Comparison of ENCODE assay signal across 19 cellular contexts in genomic region chr11:46114378-46114777, GRCh38. TPM values are rescaled to one million over a fixed set of nuclear protein-coding genes. Genes with fewer than 3 reads are reported as not detected.
DNase-seq lines count a peak whose midpoint lies in the region; ATAC-seq, FAIRE-seq and TF ChIP-seq lines count a peak whose summit lies in the region.
"Had no signal": no experiment of that assay in that cellular context is flagged by ENCODE, and none has a peak within 500 bp of the region (broad histone marks: within the 10 kb centered on the region; RNA-seq: fewer than 3 reads in every experiment).

No MANE protein-coding gene starts in this region.

- H3K27me3 ChIP-seq in CD4-positive, alpha-beta T cell (ENCODE audit: control insufficient read depth, insufficient read depth, low read length), result no peaks in the 10 kb centered on the region
- no peaks in the 10 kb centered on the region for H3K27me3 ChIP-seq in HUES64 (ENCODE audit: insufficient read depth, low read length)

- peaks cover 5% of the 10 kb centered on the region for H3K36me3 Mint-ChIP-seq in CD4-positive, alpha-beta T cell (ENCODE audit: low read depth)
- H3K36me3 Mint-ChIP-seq in brain, result no peaks in the 10 kb centered on the region
- H3K36me3 Mint-ChIP-seq in natural killer cell treated with Interleukin-12 subunit alpha and Interleukin-12 subunit beta and Interleukin-15 and Interleukin-18, amount 100 ng/mL, for 72 hours, result peaks cover 4% of the 10 kb centered on the region

- H3K4me1 Mint-ChIP-seq in CD4-positive, alpha-beta T cell (ENCODE audit: low read depth), result peaks cover 66% of the 10 kb centered on the region
- H3K4me1 Mint-ChIP-seq in brain, result peaks cover 88% of the 10 kb centered on the region
- H3K4me1 Mint-ChIP-seq in natural killer cell treated with Interleukin-12 subunit alpha and Interleukin-12 subunit beta and Interleukin-15 and Interleukin-18, amount 100 ng/mL, for 72 hours (ENCODE audit: low read depth in 2 of 2), result peaks cover 30 to 52% of the 10 kb centered on the region in 2 donors

- no peaks in the 10 kb centered on the region for H3K9me3 Mint-ChIP-seq in CD4-positive, alpha-beta T cell
- H3K9me3 Mint-ChIP-seq in brain, result no peaks in the 10 kb centered on the region
- no peaks in the 10 kb centered on the region for H3K9me3 Mint-ChIP-seq in natural killer cell treated with Interleukin-12 subunit alpha and Interleukin-12 subunit beta and Interleukin-15 and Interleukin-18, amount 100 ng/mL, for 72 hours
- H3K9me3 Mint-ChIP-seq: activated CD4-positive, alpha-beta memory T cell treated with anti-CD3 and anti-CD28 coated beads for 36 hours; stimulated activated naive CD8-positive, alpha-beta T cell treated with anti-CD3 and anti-CD28 coated beads, Interleukin-15, Interleukin-2, amounts not matched to agents 100 ng/mL and 50 ng/mL, for 24 hours had no signal

- H3K4me1 ChIP-seq in HUES64 (ENCODE audit: insufficient read depth, low read length) (peaks cover 17% of the 10 kb centered on the region), kidney (ENCODE audit: control insufficient read depth in 1 of 2, insufficient read depth in 1 of 2, low read depth in 1 of 2, low read length in 2 of 2) (peaks cover 4 to 10% of the 10 kb centered on the region in 2 donors)

- POLR2A ChIA-PET in CD4-positive, alpha-beta T cell (lab: Charles Lee), result no interaction called here

- FAIRE-seq in kidney (lab: Jason Lieb, UNC), result no peak
- FAIRE-seq: islet of Langerhans had no signal

- DNase-seq in CD4-positive, alpha-beta T cell, result no peak
- no peak for DNase-seq in natural killer cell treated with Interleukin-12 subunit alpha and Interleukin-12 subunit beta and Interleukin-15 and Interleukin-18, amount 100 ng/mL, for 72 hours (ENCODE audit: low spot score)
- no peak for DNase-seq in activated CD4-positive, alpha-beta T cell treated with anti-CD3 and anti-CD28 coated beads for 4 hours
- DNase-seq in activated gamma-delta T cell treated with Interleukin-2 at 50 U/mL for 16 hours, result no peak
- no peak for DNase-seq in kidney
- DNase-seq: activated CD4-positive, alpha-beta memory T cell treated with anti-CD3 and anti-CD28 coated beads for 36 hours; effector memory CD4-positive, alpha-beta T cell; H7; NCI-H1048; NCI-H2081 treated with DMSO at 0.1 percent for 48 hours; NCI-H510A treated with DMSO at 0.1 percent for 48 hours; SHP77; stimulated activated CD4-positive, alpha-beta T cell treated with anti-CD3 and anti-CD28 coated beads, Interleukin-15, amount 100 ng/mL, for 24 hours; T-helper 1 cell had no signal

- H3K27ac ChIP-seq in CD4-positive, alpha-beta T cell (ENCODE audit: low read depth, low read length), result no peak overlapping the region
- H3K27ac ChIP-seq in HUES64 (ENCODE audit: low read depth, low read length) (peak overlapping the region; percentile 29; the same call in 1 of the 2 replicates), kidney (ENCODE audit: low read depth in 2 of 2, low read length in 2 of 2) (no peak overlapping the region)

- no peak for TF ChIP-seq CTCF in CD4-positive, alpha-beta T cell (IDR thresholded peaks at IDR 0.05)
- TF ChIP-seq CTCF in brain (conservative IDR thresholded peaks at IDR 0.05) (no peak), kidney (IDR thresholded peaks at IDR 0.05; ENCODE audit: borderline replicate concordance, extremely low read depth, insufficient read depth) (no peak)

- no peaks in the 10 kb centered on the region for H3K27me3 Mint-ChIP-seq in CD4-positive, alpha-beta T cell
- H3K27me3 Mint-ChIP-seq in brain, result peaks cover 1% of the 10 kb centered on the region
- no peaks in the 10 kb centered on the region for H3K27me3 Mint-ChIP-seq in natural killer cell treated with Interleukin-12 subunit alpha and Interleukin-12 subunit beta and Interleukin-15 and Interleukin-18, amount 100 ng/mL, for 72 hours
- H3K27me3 Mint-ChIP-seq: activated CD4-positive, alpha-beta memory T cell treated with anti-CD3 and anti-CD28 coated beads for 36 hours; stimulated activated naive CD8-positive, alpha-beta T cell treated with anti-CD3 and anti-CD28 coated beads, Interleukin-15, Interleukin-2, amounts not matched to agents 100 ng/mL and 50 ng/mL, for 24 hours had no signal

- H3K4me3 ChIP-seq in HUES64 (ENCODE audit: low read length) (no peak overlapping the region), kidney (ENCODE audit: low read length in 2 of 2) (no peak overlapping the region)

- no peak overlapping the region for H3K4me3 Mint-ChIP-seq in CD4-positive, alpha-beta T cell
- H3K4me3 Mint-ChIP-seq in brain, result peak overlapping the region in 4 of 5 experiments; percentile 5 to 90 (median 20)
- H3K4me3 Mint-ChIP-seq in natural killer cell treated with Interleukin-12 subunit alpha and Interleukin-12 subunit beta and Interleukin-15 and Interleukin-18, amount 100 ng/mL, for 72 hours, result no peak overlapping the region
- H3K4me3 Mint-ChIP-seq: activated CD4-positive, alpha-beta memory T cell treated with anti-CD3 and anti-CD28 coated beads for 36 hours; stimulated activated naive CD8-positive, alpha-beta T cell treated with anti-CD3 and anti-CD28 coated beads, Interleukin-15, Interleukin-2, amounts not matched to agents 100 ng/mL and 50 ng/mL, for 24 hours had no signal

- CTCF ChIA-PET in CD4-positive, alpha-beta T cell (lab: Charles Lee), result no interaction called here

- H3K36me3 ChIP-seq in HUES64 (ENCODE audit: insufficient read depth, low read length) (no peaks in the 10 kb centered on the region), kidney (ENCODE audit: control insufficient read depth in 1 of 2, insufficient read depth in 2 of 2, low read length in 2 of 2) (no peaks in the 10 kb centered on the region)

- ATAC-seq in CD4-positive, alpha-beta T cell (ENCODE audit: poor library complexity), result no peak
- no peak for ATAC-seq in natural killer cell treated with Interleukin-12 subunit alpha and Interleukin-12 subunit beta and Interleukin-15 and Interleukin-18, amount 100 ng/mL, for 72 hours
- ATAC-seq in esophagus mucosa, result no peak

- H3K27ac Mint-ChIP-seq in CD4-positive, alpha-beta T cell, result peak overlapping the region; percentile 85
- H3K27ac Mint-ChIP-seq in brain, result peak overlapping the region in 3 of 5 experiments; percentile 1 to 90 (median 28)
- H3K27ac Mint-ChIP-seq in natural killer cell treated with Interleukin-12 subunit alpha and Interleukin-12 subunit beta and Interleukin-15 and Interleukin-18, amount 100 ng/mL, for 72 hours, result peak overlapping the region; percentile 77 to 96

- no peaks in the 10 kb centered on the region for H3K9me3 ChIP-seq in CD4-positive, alpha-beta T cell (ENCODE audit: control insufficient read depth, low read length)
- H3K9me3 ChIP-seq in HUES64 (ENCODE audit: insufficient read depth, low read depth, low read length), result no peaks in the 10 kb centered on the region
- no peaks in the 10 kb centered on the region for H3K9me3 ChIP-seq in kidney (ENCODE audit: control insufficient read depth in 1 of 2, low read length in 2 of 2)

- WGBS in HUES64, result 94% methylated on average over 4 of the region's 4 CpGs

- no peak overlapping the region for H3K9ac ChIP-seq in HUES64 (ENCODE audit: low read depth, low read length)
- no peak overlapping the region for H3K9ac ChIP-seq in kidney (ENCODE audit: low read length in 2 of 2)

- intact Hi-C loops in CD4-positive, alpha-beta T cell (cut with DNase I, micrococcal nuclease), result loop anchor here in 1 of 2 experiments (5.0 to 10.0 kb wide), 3 partner anchors 478 to 1310 kb away; partner anchors contain the start of genes AMBRA1 and PSMC3
- intact Hi-C loops in kidney (cut with DNase I), result no loop called here

RNA-seq across cellular contexts. Expression of gene PHF21A, which starts 6.9 kb away (rescaled TPM):
- 10 to 100 TPM; 59.5 to 66.2 TPM for total RNA-seq in CD4-positive, alpha-beta T cell
- 21.8 TPM for polyA plus RNA-seq in HUES64 (2013, experiment 1 of 2)
- polyA plus RNA-seq in HUES64 (2013, experiment 2 of 2), result 26.5 TPM
- polyA plus RNA-seq in brain (ENCODE audit: insufficient read depth, low read depth, low replicate concordance), result 23.7 TPM
- 10 to 100 TPM; 50.3 to 64.3 TPM for total RNA-seq in natural killer cell treated with Interleukin-12 subunit alpha and Interleukin-12 subunit beta and Interleukin-15 and Interleukin-18, amount 100 ng/mL, for 72 hours
- total RNA-seq in esophagus mucosa, result 17.2 TPM
- total RNA-seq in kidney, result 48.2 TPM
- 9.6 TPM for polyA plus RNA-seq in kidney (ENCODE audit: insufficient read depth, low read depth, low replicate concordance)

Comparison
In these comparisons a context has a peak if more than half of its experiments do, and no peak if none do; other contexts are left out.
1. H3K27ac Mint-ChIP-seq: peak in every context shown above with its lines; median percentile 86 in natural killer cell treated with Interleukin-12 subunit alpha and Interleukin-12 subunit beta and Interleukin-15 and Interleukin-18, amount 100 ng/mL, for 72 hours; 85 in CD4-positive, alpha-beta T cell; 28 in brain.
2. H3K4me3 Mint-ChIP-seq: peak in brain (4 of 5); none in CD4-positive, alpha-beta T cell (single experiment) and natural killer cell treated with Interleukin-12 subunit alpha and Interleukin-12 subunit beta and Interleukin-15 and Interleukin-18, amount 100 ng/mL, for 72 hours (single experiment).